In the genomic region with DNA sequence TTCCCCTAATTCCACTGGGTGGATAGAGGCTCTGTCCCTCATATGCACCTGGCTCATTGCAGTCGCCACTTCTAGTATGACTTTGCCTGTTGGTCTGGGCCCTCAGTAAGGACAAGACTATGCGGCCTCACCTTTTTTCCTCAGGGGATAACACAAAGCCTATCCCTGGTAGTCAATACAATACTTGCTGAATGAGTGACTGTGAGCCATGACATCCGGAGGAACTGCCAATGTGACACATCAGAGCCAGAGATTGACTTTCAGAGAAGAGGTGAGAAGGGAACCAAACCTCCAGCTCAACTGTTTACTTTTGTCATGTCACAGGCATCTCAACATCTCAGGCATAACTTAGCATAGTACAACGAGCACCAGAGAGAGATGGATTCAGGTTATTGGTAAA, we compare ENCODE assay signal across 1 cellular context.
TF ChIP-seq lines count a peak whose summit lies in the region.

No MANE protein-coding gene starts in this region.

TF ChIP-seq in GM12878, 131 proteins besides CTCF, POLR2A, EP300 and RAD21 (continued from another document):
- TF ChIP-seq, protein P1, sequence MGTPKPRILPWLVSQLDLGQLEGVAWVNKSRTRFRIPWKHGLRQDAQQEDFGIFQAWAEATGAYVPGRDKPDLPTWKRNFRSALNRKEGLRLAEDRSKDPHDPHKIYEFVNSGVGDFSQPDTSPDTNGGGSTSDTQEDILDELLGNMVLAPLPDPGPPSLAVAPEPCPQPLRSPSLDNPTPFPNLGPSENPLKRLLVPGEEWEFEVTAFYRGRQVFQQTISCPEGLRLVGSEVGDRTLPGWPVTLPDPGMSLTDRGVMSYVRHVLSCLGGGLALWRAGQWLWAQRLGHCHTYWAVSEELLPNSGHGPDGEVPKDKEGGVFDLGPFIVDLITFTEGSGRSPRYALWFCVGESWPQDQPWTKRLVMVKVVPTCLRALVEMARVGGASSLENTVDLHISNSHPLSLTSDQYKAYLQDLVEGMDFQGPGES (IDR thresholded peaks at IDR 0.05) = no peak
- TF ChIP-seq CHD4 (IDR thresholded peaks at IDR 0.05) (no peak), FOXM1 (IDR thresholded peaks at IDR 0.05; ENCODE audit: low read depth, low read length) (no peak), TARDBP (IDR thresholded peaks at IDR 0.05; ENCODE audit: borderline replicate concordance) (no peak)
